8 cellular contexts compared by ENCODE assay signal in the genomic region with DNA sequence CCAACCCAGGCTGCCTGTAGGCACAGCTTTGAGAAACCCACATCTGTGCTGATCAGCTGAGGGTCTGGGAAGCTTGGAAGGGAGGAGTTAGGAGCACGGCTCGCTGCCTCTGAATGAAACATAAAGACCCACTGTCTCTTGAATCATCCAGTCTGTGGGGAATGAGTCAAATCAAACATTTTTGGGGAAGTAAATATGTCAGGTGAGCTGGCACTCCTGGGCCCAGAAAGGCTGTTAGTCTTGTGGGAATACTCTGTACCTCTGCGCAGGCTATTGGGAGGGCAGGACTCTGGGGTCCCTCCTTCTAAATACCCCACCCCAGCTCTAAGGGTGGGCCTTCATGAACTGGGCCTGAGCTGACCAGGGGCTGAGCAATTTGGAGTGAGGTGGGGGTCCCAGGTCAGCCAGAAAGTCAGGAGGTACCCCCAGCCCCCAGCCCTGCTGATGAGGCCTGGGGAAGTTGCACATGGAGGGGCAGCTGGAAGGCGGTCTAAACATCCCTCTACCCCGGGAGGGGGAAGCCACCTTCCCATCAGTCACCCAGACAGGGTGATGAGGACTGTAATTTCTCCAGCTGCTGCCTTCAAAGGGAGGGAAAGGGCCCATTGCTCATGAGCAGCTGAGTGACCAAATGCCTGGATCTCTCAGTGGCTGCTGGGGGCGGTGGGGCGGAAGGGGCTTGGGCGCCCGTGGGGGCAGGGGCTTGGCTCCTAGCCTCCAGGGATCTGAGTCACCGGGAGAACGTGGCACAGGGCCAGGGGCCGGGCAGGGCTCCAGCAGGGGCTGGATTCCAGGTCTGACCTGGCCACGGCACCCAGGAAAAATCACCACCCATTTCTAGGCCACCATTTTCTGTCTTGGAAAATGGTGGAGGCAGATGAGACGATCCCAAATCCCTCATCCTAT. TPM values are rescaled to one million over a fixed set of nuclear protein-coding genes. Genes with fewer than 3 reads are reported as not detected.
DNase-seq lines count a peak whose midpoint lies in the region; ATAC-seq, FAIRE-seq and TF ChIP-seq lines count a peak whose summit lies in the region.
"Had no signal": no experiment of that assay in that cellular context is flagged by ENCODE, and none has a peak within 500 bp of the region (broad histone marks: within the 10 kb centered on the region; RNA-seq: fewer than 3 reads in every experiment).

No MANE protein-coding gene starts in this region.

- peak; percentile 66 for DNase-seq in GM18507 (ENCODE audit: extremely low spot score, insufficient read length, low read depth)
- peak; percentile 89 for DNase-seq in HT1080 (ENCODE audit: low read depth)
- DNase-seq in breast epithelium (ENCODE audit: low spot score in 2 of 2) = no peak
- no peak for DNase-seq in stimulated activated CD8-positive, alpha-beta memory T cell treated with anti-CD3 and anti-CD28 coated beads, Interleukin-4, amount 100 ng/mL, for 48 hours
- no peak for DNase-seq in pons (ENCODE audit: low spot score)
- DNase-seq: lower lobe of right lung had no signal

- H3K27me3 ChIP-seq in breast epithelium (peaks cover 0 to 10% of the 10 kb centered on the region in 2 donors), parathyroid adenoma (ENCODE audit: control insufficient read depth, insufficient read depth, low read length) (no peaks in the 10 kb centered on the region)

- H3K4me2 ChIP-seq in parathyroid adenoma (ENCODE audit: low read length) = no peak overlapping the region

- H3K27ac ChIP-seq in breast epithelium = peak overlapping the region; percentile 27 to 80
- H3K27ac ChIP-seq in parathyroid adenoma = peak overlapping the region; percentile 71
- H3K27ac ChIP-seq: lower lobe of right lung had no signal

- H3K4me3 ChIP-seq in breast epithelium (no peak overlapping the region), parathyroid adenoma (ENCODE audit: low read depth, low read length) (no peak overlapping the region)
- H3K4me3 ChIP-seq: lower lobe of right lung had no signal

- no peaks in the 10 kb centered on the region for H3K36me3 ChIP-seq in breast epithelium
- no peaks in the 10 kb centered on the region for H3K36me3 ChIP-seq in parathyroid adenoma (ENCODE audit: control insufficient read depth, insufficient read depth, low read length)
- H3K36me3 ChIP-seq: lower lobe of right lung had no signal

- peak; percentile 12 for FAIRE-seq in GM18507 (lab: Jason Lieb, UNC)

- H2AFZ ChIP-seq in parathyroid adenoma = peak overlapping the region; percentile 38

- no peaks in the 10 kb centered on the region for H3K79me2 ChIP-seq in parathyroid adenoma

- H3K9me3 ChIP-seq in breast epithelium (no peaks in the 10 kb centered on the region), parathyroid adenoma (ENCODE audit: control insufficient read depth, low read length) (no peaks in the 10 kb centered on the region)
- H3K9me3 ChIP-seq: lower lobe of right lung had no signal

- no peak for ATAC-seq in HG02798 (IDR thresholded peaks at IDR 0.05; ENCODE audit: poor library complexity, unreplicated experiment)

- TF ChIP-seq CTCF in breast epithelium (IDR thresholded peaks at IDR 0.05) (no peak), parathyroid adenoma (IDR thresholded peaks at IDR 0.05) (no peak)

- intact Hi-C loops in breast epithelium (cut with DNase I; ENCODE audit: low total_unique reads) = loop anchor here (5.0 kb wide), 1 partner anchor 84 kb away; no protein-coding TSS in a partner anchor

- H3K4me1 ChIP-seq in breast epithelium = peaks cover 0 to 5% of the 10 kb centered on the region in 2 donors
- H3K4me1 ChIP-seq in parathyroid adenoma = peaks cover 16% of the 10 kb centered on the region

- TF ChIP-seq POLR2A in breast epithelium (IDR thresholded peaks at IDR 0.05) = no peak

- H3K9ac ChIP-seq in parathyroid adenoma = no peak overlapping the region

RNA-seq across cellular contexts. Expression of gene FIBCD1, which starts 10.8 kb away (rescaled TPM):
- total RNA-seq in HT1080 (2014; rRNA removed; shearing (Covaris generic)) = 11.6 TPM in 2 replicates
- 0.37 TPM in 2 replicates for polyA plus RNA-seq in HT1080 (2015; cell fraction: cytosol; rRNA removed)
- 0.41 and 0.47 TPM in 2 replicates for polyA plus RNA-seq in HT1080 (2015; cell fraction: nucleus; rRNA removed)
- total RNA-seq in breast epithelium = under 1 TPM in 2 of 3 donors, not detected in 1; 0.16 to 0.44 TPM

RNA-seq across cellular contexts. Expression of gene QRFP, which starts 31.6 kb away (rescaled TPM):
- not detected in 2 replicates for total RNA-seq in HT1080 (2014; rRNA removed; shearing (Covaris generic))
- not detected in 2 replicates for polyA plus RNA-seq in HT1080 (2015; cell fraction: cytosol; rRNA removed)
- polyA plus RNA-seq in HT1080 (2015; cell fraction: nucleus; rRNA removed) = not detected in 2 replicates
- not detected for total RNA-seq in breast epithelium
- total RNA-seq: lower lobe of right lung had no signal

Comparison
In these comparisons a context has a peak if more than half of its experiments do, and no peak if none do; other contexts are left out.
1. DNase-seq: peak in GM18507 (single experiment) and HT1080 (single experiment); none in breast epithelium (0 of 2), stimulated activated CD8-positive, alpha-beta memory T cell treated with anti-CD3 and anti-CD28 coated beads, Interleukin-4, amount 100 ng/mL, for 48 hours (single experiment) and pons (single experiment).